11 cellular contexts compared by ENCODE assay signal in genomic region chr7:128076831-128077271, GRCh38. TPM values are rescaled to one million over a fixed set of nuclear protein-coding genes. Genes with fewer than 3 reads are reported as not detected.
DNase-seq lines count a peak whose midpoint lies in the region; ATAC-seq and TF ChIP-seq lines count a peak whose summit lies in the region.
"Had no signal": no experiment of that assay in that cellular context is flagged by ENCODE, and none has a peak within 500 bp of the region (broad histone marks: within the 10 kb centered on the region; RNA-seq: fewer than 3 reads in every experiment).

No MANE protein-coding gene starts in this region.

- peaks cover 11% of the 10 kb centered on the region for H3K4me1 Mint-ChIP-seq in stimulated activated naive CD8-positive, alpha-beta T cell treated with anti-CD3 and anti-CD28 coated beads, Interleukin-15, amount 100 ng/mL, for 72 hours
- H3K4me1 Mint-ChIP-seq in effector memory CD8-positive, alpha-beta T cell (ENCODE audit: low read depth in 2 of 2): no peaks in the 10 kb centered on the region

- H3K36me3 Mint-ChIP-seq in effector memory CD8-positive, alpha-beta T cell (ENCODE audit: insufficient read depth): peaks cover 18% of the 10 kb centered on the region

- POLR2A ChIA-PET in HEK293 (lab: Yijun Ruan, JAX): no interaction called here

- no peaks in the 10 kb centered on the region for H3K9me3 Mint-ChIP-seq in stimulated activated naive CD8-positive, alpha-beta T cell treated with anti-CD3 and anti-CD28 coated beads, Interleukin-15, amount 100 ng/mL, for 72 hours
- H3K9me3 Mint-ChIP-seq in effector memory CD8-positive, alpha-beta T cell: no peaks in the 10 kb centered on the region
- H3K9me3 Mint-ChIP-seq: activated T-helper 2 cell treated with anti-CD3 and anti-CD28 coated beads, Interferon-gamma antibody, Interleukin-2, Interleukin-4, amounts not matched to agents 10 μg/mL and 5 μg/mL and 100 μg/mL, durations not matched to agents 14 hours and 24 hours and 36 hours; WTC11 had no signal

- intact Hi-C loops in prostate gland (cut with DNase I): no loop called here

- no peaks in the 10 kb centered on the region for H3K9me3 ChIP-seq in HEK293 (ENCODE audit: control insufficient read depth, insufficient read depth, low read depth, low read length)
- no peaks in the 10 kb centered on the region for H3K9me3 ChIP-seq in prostate gland

- WGBS in prostate gland: 41% methylated on average over 6 of the region's 6 CpGs

- peaks cover 0 to 23% of the 10 kb centered on the region in 2 experiments; a peak in 2 of 3 replicates for H3K36me3 ChIP-seq in HEK293 (ENCODE audit: control insufficient read depth in 2 of 2, insufficient read depth in 1 of 2, low read length in 2 of 2)
- H3K36me3 ChIP-seq in prostate gland: peaks cover 0 to 5% of the 10 kb centered on the region in 2 donors

- H3K27me3 Mint-ChIP-seq in stimulated activated naive CD8-positive, alpha-beta T cell treated with anti-CD3 and anti-CD28 coated beads, Interleukin-15, amount 100 ng/mL, for 72 hours: no peaks in the 10 kb centered on the region
- H3K27me3 Mint-ChIP-seq in effector memory CD8-positive, alpha-beta T cell: no peaks in the 10 kb centered on the region

- no peak for TF ChIP-seq POLR2A in prostate gland (IDR thresholded peaks at IDR 0.05)

- no peaks in the 10 kb centered on the region for H3K27me3 ChIP-seq in prostate gland (replicated peaks; ENCODE audit: insufficient read depth)

- CTCF ChIA-PET in HEK293 (lab: Yijun Ruan, JAX): no interaction called here

- peak; percentile 35 for DNase-seq in NCI-H2196 treated with DMSO at 0.1 percent for 48 hours (lab: John Stamatoyannopoulos, UW; ENCODE audit: unreplicated experiment)
- DNase-seq in fibroblast of the aortic adventitia (ENCODE audit: low read depth): peak; percentile 30
- DNase-seq in prostate gland (ENCODE audit: low spot score): peak; percentile 29
- no peak for DNase-seq in stimulated activated naive CD8-positive, alpha-beta T cell treated with anti-CD3 and anti-CD28 coated beads, Interleukin-15, amount 100 ng/mL, for 72 hours
- no peak for DNase-seq in GF-D8 (lab: John Stamatoyannopoulos, UW)
- DNase-seq in effector memory CD8-positive, alpha-beta T cell: no peak
- DNase-seq in middle frontal gyrus (ENCODE audit: extremely low spot score, low spot score): no peak
- DNase-seq: cortex of kidney had no signal

- no peak for TF ChIP-seq CTCF in HEK293 (tag by site-specific recombination; IDR thresholded peaks at IDR 0.05)
- TF ChIP-seq CTCF in fibroblast of the aortic adventitia (IDR thresholded peaks at IDR 0.05; ENCODE audit: insufficient read depth, low read length): no peak
- TF ChIP-seq CTCF in prostate gland (IDR thresholded peaks at IDR 0.05): no peak

- no peaks in the 10 kb centered on the region for H3K4me1 ChIP-seq in HEK293 (ENCODE audit: control insufficient read depth, insufficient read depth, low read length)
- H3K4me1 ChIP-seq in prostate gland (replicated peaks): no peaks in the 10 kb centered on the region

- ATAC-seq in stimulated activated naive CD8-positive, alpha-beta T cell treated with anti-CD3 and anti-CD28 coated beads, Interleukin-15, amount 100 ng/mL, for 72 hours: no peak
- ATAC-seq in effector memory CD8-positive, alpha-beta T cell (replicated peaks): no peak
- ATAC-seq: WTC11 had no signal

- H3K27ac ChIP-seq in HEK293 (ENCODE audit: extremely low read depth, low read depth, low read length): no peak overlapping the region
- no peak overlapping the region for H3K27ac ChIP-seq in prostate gland

- H3K4me3 ChIP-seq in HEK293 (ENCODE audit: low read depth, low read length) (no peak overlapping the region), fibroblast of the aortic adventitia (ENCODE audit: low read depth, low read length) (no peak overlapping the region), prostate gland (no peak overlapping the region)

- no peak overlapping the region for H3K27ac Mint-ChIP-seq in stimulated activated naive CD8-positive, alpha-beta T cell treated with anti-CD3 and anti-CD28 coated beads, Interleukin-15, amount 100 ng/mL, for 72 hours
- no peak overlapping the region for H3K27ac Mint-ChIP-seq in effector memory CD8-positive, alpha-beta T cell
- H3K27ac Mint-ChIP-seq: activated T-helper 2 cell treated with anti-CD3 and anti-CD28 coated beads, Interferon-gamma antibody, Interleukin-2, Interleukin-4, amounts not matched to agents 10 μg/mL and 5 μg/mL and 100 μg/mL, durations not matched to agents 14 hours and 24 hours and 36 hours; WTC11 had no signal

- no peak overlapping the region for H3K4me3 Mint-ChIP-seq in stimulated activated naive CD8-positive, alpha-beta T cell treated with anti-CD3 and anti-CD28 coated beads, Interleukin-15, amount 100 ng/mL, for 72 hours
- no peak overlapping the region for H3K4me3 Mint-ChIP-seq in effector memory CD8-positive, alpha-beta T cell
- H3K4me3 Mint-ChIP-seq: WTC11 had no signal

TF ChIP-seq in HEK293, 187 proteins besides CTCF, POLR2A, EP300 and RAD21:
- TF ChIP-seq GLIS2 (tag by site-specific recombination; IDR thresholded peaks at IDR 0.05) (peak; percentile 19; the same call in 1 of the 2 replicates), ZIC2 (tag by site-specific recombination; IDR thresholded peaks at IDR 0.05) (peak; percentile 95), ZBTB17 (tag by site-specific recombination; IDR thresholded peaks at IDR 0.05) (peak; percentile 49), ZBTB8A (tag by site-specific recombination; IDR thresholded peaks at IDR 0.05) (peak; percentile 39; the same call in 1 of the 2 replicates), GLIS1 (tag by site-specific recombination; IDR thresholded peaks at IDR 0.05) (peak; percentile 87), ZNF561 (tag by site-specific recombination; IDR thresholded peaks at IDR 0.05; ENCODE audit: borderline replicate concordance) (no peak)
- TF ChIP-seq, protein P1, sequence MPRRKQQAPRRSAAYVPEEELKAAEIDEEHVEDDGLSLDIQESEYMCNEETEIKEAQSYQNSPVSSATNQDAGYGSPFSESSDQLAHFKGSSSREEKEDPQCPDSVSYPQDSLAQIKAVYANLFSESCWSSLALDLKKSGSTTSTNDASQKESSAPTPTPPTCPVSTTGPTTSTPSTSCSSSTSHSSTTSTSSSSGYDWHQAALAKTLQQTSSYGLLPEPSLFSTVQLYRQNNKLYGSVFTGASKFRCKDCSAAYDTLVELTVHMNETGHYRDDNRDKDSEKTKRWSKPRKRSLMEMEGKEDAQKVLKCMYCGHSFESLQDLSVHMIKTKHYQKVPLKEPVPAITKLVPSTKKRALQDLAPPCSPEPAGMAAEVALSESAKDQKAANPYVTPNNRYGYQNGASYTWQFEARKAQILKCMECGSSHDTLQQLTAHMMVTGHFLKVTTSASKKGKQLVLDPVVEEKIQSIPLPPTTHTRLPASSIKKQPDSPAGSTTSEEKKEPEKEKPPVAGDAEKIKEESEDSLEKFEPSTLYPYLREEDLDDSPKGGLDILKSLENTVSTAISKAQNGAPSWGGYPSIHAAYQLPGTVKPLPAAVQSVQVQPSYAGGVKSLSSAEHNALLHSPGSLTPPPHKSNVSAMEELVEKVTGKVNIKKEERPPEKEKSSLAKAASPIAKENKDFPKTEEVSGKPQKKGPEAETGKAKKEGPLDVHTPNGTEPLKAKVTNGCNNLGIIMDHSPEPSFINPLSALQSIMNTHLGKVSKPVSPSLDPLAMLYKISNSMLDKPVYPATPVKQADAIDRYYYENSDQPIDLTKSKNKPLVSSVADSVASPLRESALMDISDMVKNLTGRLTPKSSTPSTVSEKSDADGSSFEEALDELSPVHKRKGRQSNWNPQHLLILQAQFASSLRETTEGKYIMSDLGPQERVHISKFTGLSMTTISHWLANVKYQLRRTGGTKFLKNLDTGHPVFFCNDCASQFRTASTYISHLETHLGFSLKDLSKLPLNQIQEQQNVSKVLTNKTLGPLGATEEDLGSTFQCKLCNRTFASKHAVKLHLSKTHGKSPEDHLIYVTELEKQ (tag by site-specific recombination; IDR thresholded peaks at IDR 0.05; ENCODE audit: borderline replicate concordance): no peak
TF ChIP-seq in HEK293: peak in this region for 5.

RNA-seq across cellular contexts. Expression of gene LRRC4, which starts 45.6 kb away (rescaled TPM):
- total RNA-seq in fibroblast of the aortic adventitia (ENCODE audit: low replicate concordance): 0.27 TPM in 1 of 2 replicates, not detected in the other
- total RNA-seq in prostate gland: 1 to 10 TPM in 1 of 2 donors, under 1 TPM in 1; 0.23 to 5.7 TPM

Comparison
In these comparisons a context has a peak if more than half of its experiments do, and no peak if none do; other contexts are left out.
1. DNase-seq: peak in NCI-H2196 treated with DMSO at 0.1 percent for 48 hours (single experiment), fibroblast of the aortic adventitia (single experiment) and prostate gland (single experiment); none in stimulated activated naive CD8-positive, alpha-beta T cell treated with anti-CD3 and anti-CD28 coated beads, Interleukin-15, amount 100 ng/mL, for 72 hours (0 of 2), GF-D8 (single experiment), effector memory CD8-positive, alpha-beta T cell (0 of 3) and middle frontal gyrus (single experiment).